Comparison of ENCODE assay signal across 10 cellular contexts in genomic region chr1:245858683-245859509, GRCh38.
DNase-seq lines count a peak whose midpoint lies in the region; ATAC-seq and TF ChIP-seq lines count a peak whose summit lies in the region.
"Had no signal": no experiment of that assay in that cellular context is flagged by ENCODE, and none has a peak within 500 bp of the region (broad histone marks: within the 10 kb centered on the region; RNA-seq: fewer than 3 reads in every experiment).

No MANE protein-coding gene starts in this region.

- H3K9me3 ChIP-seq in AG04450 (ENCODE audit: control insufficient read depth, insufficient read depth, low read length) (no peaks in the 10 kb centered on the region), GM23248 (ENCODE audit: low read depth) (no peaks in the 10 kb centered on the region), SJSA1 (replicated peaks) (no peaks in the 10 kb centered on the region)
- H3K9me3 ChIP-seq: body of pancreas had no signal

- H3K4me2 ChIP-seq in GM23248 (ENCODE audit: unreplicated experiment): peak overlapping the region; percentile 27

- H3K4me3 Mint-ChIP-seq in natural killer cell: no peak overlapping the region
- no peak overlapping the region for H3K4me3 Mint-ChIP-seq in activated CD4-positive, alpha-beta memory T cell treated with anti-CD3 and anti-CD28 coated beads, Interleukin-2, amount 10 ng/mL, durations not matched to agents 7 days and 5 days

- no peaks in the 10 kb centered on the region for H3K36me3 ChIP-seq in GM23248 (ENCODE audit: low read depth)
- no peaks in the 10 kb centered on the region for H3K36me3 ChIP-seq in SJSA1

- POLR2A ChIA-PET in AG04450 (lab: Yijun Ruan, JAX): interaction anchor here (1.1 kb wide), 1 partner anchor 16 kb away, joined by 3 read pairs; no protein-coding TSS in a partner anchor
- POLR2A ChIA-PET in activated CD4-positive, alpha-beta memory T cell treated with anti-CD3 and anti-CD28 coated beads, Interleukin-2, amount 10 ng/mL, durations not matched to agents 7 days and 5 days (lab: Charles Lee): no interaction called here

- no peaks in the 10 kb centered on the region for H3K27me3 ChIP-seq in AG04450 (ENCODE audit: control insufficient read depth, insufficient read depth, low read length)
- no peaks in the 10 kb centered on the region for H3K27me3 ChIP-seq in GM23248 (replicated peaks; ENCODE audit: insufficient read depth)
- H3K27me3 ChIP-seq in SJSA1 (replicated peaks): no peaks in the 10 kb centered on the region
- H3K27me3 ChIP-seq: body of pancreas had no signal

- no peaks in the 10 kb centered on the region for H4K20me1 ChIP-seq in GM23248 (ENCODE audit: insufficient read depth)

- H3K9me2 ChIP-seq in GM23248 (ENCODE audit: insufficient read depth): no peaks in the 10 kb centered on the region

- H3K27ac ChIP-seq in AG04450 (ENCODE audit: low read depth, low read length) (no peak overlapping the region), GM23248 (peak overlapping the region; percentile 79), SJSA1 (0 out of 2 replicates have a peak overlapping the region, but pooled peaks have one; percentile 7)
- H3K27ac ChIP-seq: body of pancreas had no signal

- H3K79me2 ChIP-seq in GM23248 (ENCODE audit: insufficient read depth): no peaks in the 10 kb centered on the region

- no peak overlapping the region for H2AFZ ChIP-seq in GM23248

- 46 to 52% methylated on average over 7 of the region's 7 CpGs for WGBS in GM23248 (ENCODE audit: low coverage in 1 of 2, low lambda C conversion rate in 2 of 2, missing lambda C conversion rate in 2 of 2), 2 experiments

- in situ Hi-C loops in GM23248 (cut with MboI): no loop called here

- no peak for DNase-seq in AG04450 (ENCODE audit: low read depth, low spot score)
- DNase-seq in GM23248: peak; percentile 73
- DNase-seq in SJSA1 (ENCODE audit: low read depth in 1 of 2, low spot score in 2 of 2): peak in 1 of 2 experiments; percentile 16
- peak; percentile 72 for DNase-seq in fibroblast of the aortic adventitia (ENCODE audit: low read depth)
- DNase-seq in natural killer cell: no peak
- no peak for DNase-seq in activated CD4-positive, alpha-beta memory T cell treated with anti-CD3 and anti-CD28 coated beads, Interleukin-2, amount 10 ng/mL, durations not matched to agents 7 days and 5 days
- DNase-seq: body of pancreas, DMS53 had no signal

- H3K9ac ChIP-seq in GM23248: peak overlapping the region; percentile 55

- H3K36me3 Mint-ChIP-seq in natural killer cell: peaks cover 24% of the 10 kb centered on the region
- H3K36me3 Mint-ChIP-seq in activated CD4-positive, alpha-beta memory T cell treated with anti-CD3 and anti-CD28 coated beads, Interleukin-2, amount 10 ng/mL, durations not matched to agents 7 days and 5 days (ENCODE audit: low read depth): no peaks in the 10 kb centered on the region

- H3K27ac Mint-ChIP-seq in natural killer cell: no peak overlapping the region
- no peak overlapping the region for H3K27ac Mint-ChIP-seq in activated CD4-positive, alpha-beta memory T cell treated with anti-CD3 and anti-CD28 coated beads, Interleukin-2, amount 10 ng/mL, durations not matched to agents 7 days and 5 days

- H3K4me3 ChIP-seq in AG04450 (ENCODE audit: low read depth, low read length) (no peak overlapping the region), GM23248 (no peak overlapping the region), SJSA1 (no peak overlapping the region), fibroblast of the aortic adventitia (ENCODE audit: low read depth, low read length) (no peak overlapping the region)
- H3K4me3 ChIP-seq: body of pancreas had no signal

- no peaks in the 10 kb centered on the region for H3K4me1 Mint-ChIP-seq in natural killer cell
- H3K4me1 Mint-ChIP-seq in activated CD4-positive, alpha-beta memory T cell treated with anti-CD3 and anti-CD28 coated beads, Interleukin-2, amount 10 ng/mL, durations not matched to agents 7 days and 5 days: no peaks in the 10 kb centered on the region

- ATAC-seq in natural killer cell (no peak), HG03025 (IDR thresholded peaks at IDR 0.05; ENCODE audit: low FRiP score, unreplicated experiment) (no peak), GM21367 (IDR thresholded peaks at IDR 0.05; ENCODE audit: unreplicated experiment) (no peak)
- ATAC-seq: body of pancreas had no signal

- H3K9me3 Mint-ChIP-seq in natural killer cell: peaks cover 3% of the 10 kb centered on the region in 2 donors
- H3K9me3 Mint-ChIP-seq in activated CD4-positive, alpha-beta memory T cell treated with anti-CD3 and anti-CD28 coated beads, Interleukin-2, amount 10 ng/mL, durations not matched to agents 7 days and 5 days: no peaks in the 10 kb centered on the region

- H3K4me1 ChIP-seq in GM23248 (ENCODE audit: insufficient read depth): peaks cover 51% of the 10 kb centered on the region
- H3K4me1 ChIP-seq in SJSA1 (replicated peaks): peaks cover 16% of the 10 kb centered on the region

- no peaks in the 10 kb centered on the region for H3K27me3 Mint-ChIP-seq in natural killer cell (ENCODE audit: low read depth in 2 of 2)
- no peaks in the 10 kb centered on the region for H3K27me3 Mint-ChIP-seq in activated CD4-positive, alpha-beta memory T cell treated with anti-CD3 and anti-CD28 coated beads, Interleukin-2, amount 10 ng/mL, durations not matched to agents 7 days and 5 days

- intact Hi-C loops in natural killer cell (cut with micrococcal nuclease): no loop called here

- CTCF ChIA-PET in AG04450 (lab: Charles Lee): interaction anchor here (0.6 to 1.6 kb wide), 12 partner anchors 15 to 706 kb away, joined by 3 to 6 read pairs (median 3); no protein-coding TSS in a partner anchor
- CTCF ChIA-PET in activated CD4-positive, alpha-beta memory T cell treated with anti-CD3 and anti-CD28 coated beads, Interleukin-2, amount 10 ng/mL, durations not matched to agents 7 days and 5 days (lab: Charles Lee): interaction anchor here (1.0 kb wide), 1 partner anchor 145 kb away, joined by 3 read pairs; no protein-coding TSS in a partner anchor

- TF ChIP-seq CTCF in AG04450 (IDR thresholded peaks at IDR 0.05; ENCODE audit: low read depth, low read length) (peak; percentile 50), fibroblast of the aortic adventitia (IDR thresholded peaks at IDR 0.05; ENCODE audit: insufficient read depth, low read length) (peak; percentile 65), natural killer cell (IDR thresholded peaks at IDR 0.05) (no peak)

- peaks cover 42% of the 10 kb centered on the region for H3F3A ChIP-seq in GM23248 (ENCODE audit: insufficient read depth)

Comparison
In these comparisons a context has a peak if more than half of its experiments do, and no peak if none do; other contexts are left out.
1. DNase-seq: peak in GM23248 (single experiment) and fibroblast of the aortic adventitia (single experiment); none in AG04450 (single experiment), natural killer cell (single experiment) and activated CD4-positive, alpha-beta memory T cell treated with anti-CD3 and anti-CD28 coated beads, Interleukin-2, amount 10 ng/mL, durations not matched to agents 7 days and 5 days (single experiment).